1 cellular context compared by ENCODE assay signal in genomic region chr18:35478520-35479435, GRCh38.
TF ChIP-seq lines count a peak whose summit lies in the region.

No MANE protein-coding gene starts in this region.

TF ChIP-seq in HepG2, 621 proteins besides CTCF, POLR2A, EP300 and RAD21 (continued from another document and continues in another):
- TF ChIP-seq PLRG1 (conservative IDR thresholded peaks at IDR 0.05), result no peak
- no peak for TF ChIP-seq DR1 (CRISPR knock-in tag; IDR thresholded peaks at IDR 0.05)
- no peak for TF ChIP-seq ZNF280B (CRISPR knock-in tag; IDR thresholded peaks at IDR 0.05; ENCODE audit: borderline replicate concordance)
- no peak for TF ChIP-seq ZNF777 (CRISPR knock-in tag; IDR thresholded peaks at IDR 0.05)
- no peak for TF ChIP-seq ARNTL (CRISPR knock-in tag; IDR thresholded peaks at IDR 0.05)
- TF ChIP-seq ZBTB37 (CRISPR knock-in tag; IDR thresholded peaks at IDR 0.05), result no peak
- no peak for TF ChIP-seq FOXA1 (IDR thresholded peaks at IDR 0.05)
- TF ChIP-seq FOXA1 (CRISPR knock-in tag; IDR thresholded peaks at IDR 0.05), result peak; percentile 47; the same call in 1 of the 2 replicates
- no peak for TF ChIP-seq ZNF430 (CRISPR knock-in tag; IDR thresholded peaks at IDR 0.05)
- no peak for TF ChIP-seq GTF2F1 (IDR thresholded peaks at IDR 0.05; ENCODE audit: low read length)
- TF ChIP-seq ZNF597 (CRISPR knock-in tag; IDR thresholded peaks at IDR 0.05), result no peak
- TF ChIP-seq SRSF1 (optimal IDR thresholded peaks at IDR 0.05; ENCODE audit: low read depth, low read length), result no peak
- TF ChIP-seq NAIF1 (CRISPR knock-in tag; IDR thresholded peaks at IDR 0.05; ENCODE audit: borderline replicate concordance), result no peak
- 0 out of 2 replicates have a peak, but pooled peaks have one; percentile 23 for TF ChIP-seq ZSCAN25 (CRISPR knock-in tag; IDR thresholded peaks at IDR 0.05)
- no peak for TF ChIP-seq BRF2 (CRISPR knock-in tag; IDR thresholded peaks at IDR 0.05)
- TF ChIP-seq ZMYM4 (CRISPR knock-in tag; IDR thresholded peaks at IDR 0.05), result 0 out of 2 replicates have a peak, but pooled peaks have one; percentile 21
- no peak for TF ChIP-seq ZNF17 (CRISPR knock-in tag; IDR thresholded peaks at IDR 0.05)
- no peak for TF ChIP-seq MED13 (CRISPR knock-in tag; IDR thresholded peaks at IDR 0.05)
- peak; percentile 20; the same call in 1 of the 2 replicates for TF ChIP-seq MIER3 (CRISPR knock-in tag; IDR thresholded peaks at IDR 0.05; ENCODE audit: borderline replicate concordance)
- no peak for TF ChIP-seq MBD4 (IDR thresholded peaks at IDR 0.05; ENCODE audit: borderline replicate concordance, low read length)
- TF ChIP-seq KDM5A (IDR thresholded peaks at IDR 0.05; ENCODE audit: borderline replicate concordance, low read length), result no peak
- TF ChIP-seq ZSCAN12 (CRISPR knock-in tag; IDR thresholded peaks at IDR 0.05), result no peak
- peak; percentile 20; the same call in 1 of the 2 replicates for TF ChIP-seq ZSCAN9 (CRISPR knock-in tag; IDR thresholded peaks at IDR 0.05; ENCODE audit: borderline replicate concordance)
- TF ChIP-seq, protein P1, sequence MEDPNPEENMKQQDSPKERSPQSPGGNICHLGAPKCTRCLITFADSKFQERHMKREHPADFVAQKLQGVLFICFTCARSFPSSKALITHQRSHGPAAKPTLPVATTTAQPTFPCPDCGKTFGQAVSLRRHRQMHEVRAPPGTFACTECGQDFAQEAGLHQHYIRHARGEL (CRISPR knock-in tag; IDR thresholded peaks at IDR 0.05), result no peak
- TF ChIP-seq NFYB (CRISPR knock-in tag; IDR thresholded peaks at IDR 0.05), result peak; percentile 49
- no peak for TF ChIP-seq HDAC6 (IDR thresholded peaks at IDR 0.05; ENCODE audit: low read depth, low read length)
- no peak for TF ChIP-seq PHF20 (CRISPR knock-in tag; IDR thresholded peaks at IDR 0.05)
- TF ChIP-seq, protein P2, sequence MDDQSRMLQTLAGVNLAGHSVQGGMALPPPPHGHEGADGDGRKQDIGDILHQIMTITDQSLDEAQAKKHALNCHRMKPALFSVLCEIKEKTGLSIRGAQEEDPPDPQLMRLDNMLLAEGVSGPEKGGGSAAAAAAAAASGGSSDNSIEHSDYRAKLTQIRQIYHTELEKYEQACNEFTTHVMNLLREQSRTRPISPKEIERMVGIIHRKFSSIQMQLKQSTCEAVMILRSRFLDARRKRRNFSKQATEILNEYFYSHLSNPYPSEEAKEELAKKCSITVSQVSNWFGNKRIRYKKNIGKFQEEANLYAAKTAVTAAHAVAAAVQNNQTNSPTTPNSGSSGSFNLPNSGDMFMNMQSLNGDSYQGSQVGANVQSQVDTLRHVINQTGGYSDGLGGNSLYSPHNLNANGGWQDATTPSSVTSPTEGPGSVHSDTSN (CRISPR knock-in tag; IDR thresholded peaks at IDR 0.05; ENCODE audit: borderline replicate concordance), result no peak
- TF ChIP-seq, protein P3, sequence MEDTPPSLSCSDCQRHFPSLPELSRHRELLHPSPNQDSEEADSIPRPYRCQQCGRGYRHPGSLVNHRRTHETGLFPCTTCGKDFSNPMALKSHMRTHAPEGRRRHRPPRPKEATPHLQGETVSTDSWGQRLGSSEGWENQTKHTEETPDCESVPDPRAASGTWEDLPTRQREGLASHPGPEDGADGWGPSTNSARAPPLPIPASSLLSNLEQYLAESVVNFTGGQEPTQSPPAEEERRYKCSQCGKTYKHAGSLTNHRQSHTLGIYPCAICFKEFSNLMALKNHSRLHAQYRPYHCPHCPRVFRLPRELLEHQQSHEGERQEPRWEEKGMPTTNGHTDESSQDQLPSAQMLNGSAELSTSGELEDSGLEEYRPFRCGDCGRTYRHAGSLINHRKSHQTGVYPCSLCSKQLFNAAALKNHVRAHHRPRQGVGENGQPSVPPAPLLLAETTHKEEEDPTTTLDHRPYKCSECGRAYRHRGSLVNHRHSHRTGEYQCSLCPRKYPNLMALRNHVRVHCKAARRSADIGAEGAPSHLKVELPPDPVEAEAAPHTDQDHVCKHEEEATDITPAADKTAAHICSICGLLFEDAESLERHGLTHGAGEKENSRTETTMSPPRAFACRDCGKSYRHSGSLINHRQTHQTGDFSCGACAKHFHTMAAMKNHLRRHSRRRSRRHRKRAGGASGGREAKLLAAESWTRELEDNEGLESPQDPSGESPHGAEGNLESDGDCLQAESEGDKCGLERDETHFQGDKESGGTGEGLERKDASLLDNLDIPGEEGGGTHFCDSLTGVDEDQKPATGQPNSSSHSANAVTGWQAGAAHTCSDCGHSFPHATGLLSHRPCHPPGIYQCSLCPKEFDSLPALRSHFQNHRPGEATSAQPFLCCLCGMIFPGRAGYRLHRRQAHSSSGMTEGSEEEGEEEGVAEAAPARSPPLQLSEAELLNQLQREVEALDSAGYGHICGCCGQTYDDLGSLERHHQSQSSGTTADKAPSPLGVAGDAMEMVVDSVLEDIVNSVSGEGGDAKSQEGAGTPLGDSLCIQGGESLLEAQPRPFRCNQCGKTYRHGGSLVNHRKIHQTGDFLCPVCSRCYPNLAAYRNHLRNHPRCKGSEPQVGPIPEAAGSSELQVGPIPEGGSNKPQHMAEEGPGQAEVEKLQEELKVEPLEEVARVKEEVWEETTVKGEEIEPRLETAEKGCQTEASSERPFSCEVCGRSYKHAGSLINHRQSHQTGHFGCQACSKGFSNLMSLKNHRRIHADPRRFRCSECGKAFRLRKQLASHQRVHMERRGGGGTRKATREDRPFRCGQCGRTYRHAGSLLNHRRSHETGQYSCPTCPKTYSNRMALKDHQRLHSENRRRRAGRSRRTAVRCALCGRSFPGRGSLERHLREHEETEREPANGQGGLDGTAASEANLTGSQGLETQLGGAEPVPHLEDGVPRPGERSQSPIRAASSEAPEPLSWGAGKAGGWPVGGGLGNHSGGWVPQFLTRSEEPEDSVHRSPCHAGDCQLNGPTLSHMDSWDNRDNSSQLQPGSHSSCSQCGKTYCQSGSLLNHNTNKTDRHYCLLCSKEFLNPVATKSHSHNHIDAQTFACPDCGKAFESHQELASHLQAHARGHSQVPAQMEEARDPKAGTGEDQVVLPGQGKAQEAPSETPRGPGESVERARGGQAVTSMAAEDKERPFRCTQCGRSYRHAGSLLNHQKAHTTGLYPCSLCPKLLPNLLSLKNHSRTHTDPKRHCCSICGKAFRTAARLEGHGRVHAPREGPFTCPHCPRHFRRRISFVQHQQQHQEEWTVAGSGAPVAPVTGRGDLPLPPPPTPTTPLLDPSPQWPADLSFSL (CRISPR knock-in tag; IDR thresholded peaks at IDR 0.05), result no peak
- TF ChIP-seq DNMT3B (CRISPR knock-in tag; conservative IDR thresholded peaks at IDR 0.05), result no peak
- TF ChIP-seq, protein P4, sequence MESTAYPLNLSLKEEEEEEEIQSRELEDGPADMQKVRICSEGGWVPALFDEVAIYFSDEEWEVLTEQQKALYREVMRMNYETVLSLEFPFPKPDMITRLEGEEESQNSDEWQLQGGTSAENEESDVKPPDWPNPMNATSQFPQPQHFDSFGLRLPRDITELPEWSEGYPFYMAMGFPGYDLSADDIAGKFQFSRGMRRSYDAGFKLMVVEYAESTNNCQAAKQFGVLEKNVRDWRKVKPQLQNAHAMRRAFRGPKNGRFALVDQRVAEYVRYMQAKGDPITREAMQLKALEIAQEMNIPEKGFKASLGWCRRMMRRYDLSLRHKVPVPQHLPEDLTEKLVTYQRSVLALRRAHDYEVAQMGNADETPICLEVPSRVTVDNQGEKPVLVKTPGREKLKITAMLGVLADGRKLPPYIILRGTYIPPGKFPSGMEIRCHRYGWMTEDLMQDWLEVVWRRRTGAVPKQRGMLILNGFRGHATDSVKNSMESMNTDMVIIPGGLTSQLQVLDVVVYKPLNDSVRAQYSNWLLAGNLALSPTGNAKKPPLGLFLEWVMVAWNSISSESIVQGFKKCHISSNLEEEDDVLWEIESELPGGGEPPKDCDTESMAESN (CRISPR knock-in tag; conservative IDR thresholded peaks at IDR 0.05), result no peak
- TF ChIP-seq, protein P5, sequence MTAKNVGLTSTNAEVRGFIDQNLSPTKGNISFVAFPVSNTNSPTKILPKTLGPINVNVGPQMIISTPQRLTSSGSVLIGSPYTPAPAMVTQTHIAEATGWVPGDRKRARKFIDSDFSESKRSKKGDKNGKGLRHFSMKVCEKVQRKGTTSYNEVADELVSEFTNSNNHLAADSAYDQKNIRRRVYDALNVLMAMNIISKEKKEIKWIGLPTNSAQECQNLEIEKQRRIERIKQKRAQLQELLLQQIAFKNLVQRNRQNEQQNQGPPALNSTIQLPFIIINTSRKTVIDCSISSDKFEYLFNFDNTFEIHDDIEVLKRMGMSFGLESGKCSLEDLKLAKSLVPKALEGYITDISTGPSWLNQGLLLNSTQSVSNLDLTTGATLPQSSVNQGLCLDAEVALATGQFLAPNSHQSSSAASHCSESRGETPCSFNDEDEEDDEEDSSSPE (CRISPR knock-in tag; IDR thresholded peaks at IDR 0.05), result no peak
- TF ChIP-seq E2F5 (CRISPR knock-in tag; conservative IDR thresholded peaks at IDR 0.05), result no peak
- TF ChIP-seq ZGPAT (CRISPR knock-in tag; IDR thresholded peaks at IDR 0.05), result peak; percentile 59
- TF ChIP-seq ZFX (CRISPR knock-in tag; IDR thresholded peaks at IDR 0.05; ENCODE audit: low read depth), result no peak
- no peak for TF ChIP-seq ZC3H4 (CRISPR knock-in tag; IDR thresholded peaks at IDR 0.05; ENCODE audit: borderline replicate concordance)
- no peak for TF ChIP-seq MATR3 (CRISPR knock-in tag; IDR thresholded peaks at IDR 0.05)
- TF ChIP-seq ZNF138 (CRISPR knock-in tag; IDR thresholded peaks at IDR 0.05; ENCODE audit: low read depth), result no peak
- TF ChIP-seq SSRP1 (CRISPR knock-in tag; IDR thresholded peaks at IDR 0.05), result no peak
- TF ChIP-seq TEF (CRISPR knock-in tag; IDR thresholded peaks at IDR 0.05), result no peak
- no peak for TF ChIP-seq ZNF510 (CRISPR knock-in tag; IDR thresholded peaks at IDR 0.05; ENCODE audit: low read depth)
- no peak for TF ChIP-seq SYNCRIP (IDR thresholded peaks at IDR 0.05; ENCODE audit: insufficient read depth, low read depth, low read length)
